In genomic region chr6:3119040-3119723, GRCh38 we compare ENCODE assay signal across 8 cellular contexts. TPM values are rescaled to one million over a fixed set of nuclear protein-coding genes. Genes with fewer than 3 reads are reported as not detected.
DNase-seq lines count a peak whose midpoint lies in the region; ATAC-seq and TF ChIP-seq lines count a peak whose summit lies in the region.

No MANE protein-coding gene starts in this region.

- peak overlapping the region; percentile 69 to 98 (median 84) for H3K4me3 ChIP-seq in BLaER1 treated with 17β-estradiol and CSF1 and Interleukin-3, amounts not matched to agents 10 nM and 100 nM
- H3K4me3 ChIP-seq in fibroblast of the aortic adventitia (ENCODE audit: low read depth, low read length), result peak overlapping the region; percentile 85

- H3K27ac Mint-ChIP-seq in T-helper 2 cell treated with Interferon-gamma antibody and Interleukin-4, amounts not matched to agents 5 μg/mL and 100 μg/mL, for 36 hours, result peak overlapping the region; percentile 43

- peaks cover 21 to 30% (median 26%) of the 10 kb centered on the region in 10 experiments for H3K4me1 ChIP-seq in BLaER1 treated with 17β-estradiol and CSF1 and Interleukin-3, amounts not matched to agents 10 nM and 100 nM

- TF ChIP-seq CTCF in fibroblast of the aortic adventitia (IDR thresholded peaks at IDR 0.05; ENCODE audit: insufficient read depth, low read length) (no peak), omental fat pad (IDR thresholded peaks at IDR 0.05) (no peak)

- H3K27me3 Mint-ChIP-seq in T-helper 2 cell treated with Interferon-gamma antibody and Interleukin-4, amounts not matched to agents 5 μg/mL and 100 μg/mL, for 36 hours (ENCODE audit: low read depth), result peaks cover 2% of the 10 kb centered on the region

- peaks cover 8 to 19% (median 13%) of the 10 kb centered on the region in 11 experiments; a peak in 21 of 22 replicates for H3K36me3 ChIP-seq in BLaER1 treated with 17β-estradiol and CSF1 and Interleukin-3, amounts not matched to agents 10 nM and 100 nM

- peak overlapping the region; percentile 87 for H3K4me3 Mint-ChIP-seq in T-helper 2 cell treated with Interferon-gamma antibody and Interleukin-4, amounts not matched to agents 5 μg/mL and 100 μg/mL, for 36 hours

- peaks cover 6% of the 10 kb centered on the region for H3K36me3 Mint-ChIP-seq in T-helper 2 cell treated with Interferon-gamma antibody and Interleukin-4, amounts not matched to agents 5 μg/mL and 100 μg/mL, for 36 hours (ENCODE audit: low read depth)

- H3K9me3 Mint-ChIP-seq in T-helper 2 cell treated with Interferon-gamma antibody and Interleukin-4, amounts not matched to agents 5 μg/mL and 100 μg/mL, for 36 hours, result no peaks in the 10 kb centered on the region

- H3K4me1 Mint-ChIP-seq in T-helper 2 cell treated with Interferon-gamma antibody and Interleukin-4, amounts not matched to agents 5 μg/mL and 100 μg/mL, for 36 hours (ENCODE audit: low read depth), result peaks cover 21% of the 10 kb centered on the region

- H3K4me2 ChIP-seq in BLaER1 treated with 17β-estradiol and CSF1 and Interleukin-3, amounts not matched to agents 10 nM and 100 nM, result peak overlapping the region; percentile 83 to 96 (median 91)

- H3K9me3 ChIP-seq in BLaER1 treated with 17β-estradiol and CSF1 and Interleukin-3, amounts not matched to agents 10 nM and 100 nM (replicated peaks in 1 of 11), result no peaks in the 10 kb centered on the region

- H4K20me1 ChIP-seq in BLaER1 treated with 17β-estradiol and CSF1 and Interleukin-3, amounts not matched to agents 10 nM and 100 nM, result peaks cover 0 to 8% (median 0%) of the 10 kb centered on the region in 11 experiments; a peak in 3 of 22 replicates

- ATAC-seq in GM19035 (IDR thresholded peaks at IDR 0.05; ENCODE audit: unreplicated experiment) (peak; percentile 40), HG03196 (IDR thresholded peaks at IDR 0.05; ENCODE audit: unreplicated experiment) (peak; percentile 27), omental fat pad (ENCODE audit: low FRiP score) (peak; percentile 30)

- no peak for DNase-seq in T-helper 2 cell treated with Interferon-gamma antibody and Interleukin-4, amounts not matched to agents 5 μg/mL and 100 μg/mL, for 36 hours (ENCODE audit: low spot score)
- DNase-seq in fibroblast of the aortic adventitia (ENCODE audit: low read depth), result peak; percentile 42
- no peak for DNase-seq in omental fat pad (ENCODE audit: low spot score)
- DNase-seq in activated CD8-positive, alpha-beta memory T cell treated with anti-CD3 and anti-CD28 coated beads, Interleukin-2, amount 50 U/mL, for 48 hours, result no peak
- DNase-seq in NCI-H2081 (lab: John Stamatoyannopoulos, UW), result no peak

- H3K27ac ChIP-seq in BLaER1 treated with 17β-estradiol and CSF1 and Interleukin-3, amounts not matched to agents 10 nM and 100 nM, result peak overlapping the region; percentile 59 to 88 (median 80)

- H3K27me3 ChIP-seq in BLaER1 treated with 17β-estradiol and CSF1 and Interleukin-3, amounts not matched to agents 10 nM and 100 nM, result no peaks in the 10 kb centered on the region

- H3K9ac ChIP-seq in BLaER1 treated with 17β-estradiol and CSF1 and Interleukin-3, amounts not matched to agents 10 nM and 100 nM, result peak overlapping the region; percentile 78 to 91 (median 83)

RNA-seq across cellular contexts. Expression of gene BPHL, which starts 0.7 kb away (rescaled TPM):
- total RNA-seq in fibroblast of the aortic adventitia (ENCODE audit: low replicate concordance) (14.8 and 17.7 TPM in 2 replicates), omental fat pad (10 to 100 TPM; 13.5 to 41.5 (median 20.9) TPM)

RNA-seq across cellular contexts. Expression of gene TUBB2A, which starts 38.2 kb away (rescaled TPM):
- 5.0 and 45.5 TPM in 2 replicates for total RNA-seq in fibroblast of the aortic adventitia (ENCODE audit: low replicate concordance)
- 100 to 1,000 TPM in 2 of 4 donors, 10 to 100 TPM in 2; 62.4 to 134 (median 97.8) TPM for total RNA-seq in omental fat pad

RNA-seq across cellular contexts. Expression of gene RIPK1, which starts 50.9 kb away (rescaled TPM):
- 20.0 and 34.4 TPM in 2 replicates for total RNA-seq in fibroblast of the aortic adventitia (ENCODE audit: low replicate concordance)
- 10 to 100 TPM; 29.6 to 47.0 (median 31.1) TPM for total RNA-seq in omental fat pad
